In genomic region chr19:34835952-34836351, GRCh38 we compare ENCODE assay signal across 27 cellular contexts.
"Had no signal": no experiment of that assay in that cellular context is flagged by ENCODE, and none has a peak within 500 bp of the region (broad histone marks: within the 10 kb centered on the region; RNA-seq: fewer than 3 reads in every experiment).

No MANE protein-coding gene starts in this region.

- H3K36me3 ChIP-seq: stomach, suprapubic skin, thoracic aorta, thyroid gland, tibial artery, tibial nerve, transverse colon, upper lobe of left lung, upper lobe of right lung, uterus, vagina had no signal

- H3K4me3 ChIP-seq: stomach, suprapubic skin, testis, thoracic aorta, thyroid gland, tibial artery, tibial nerve, transverse colon, upper lobe of left lung, upper lobe of right lung, uterus, vagina had no signal

- FAIRE-seq: urothelium cell line had no signal

- H3K27ac ChIP-seq: stomach, suprapubic skin, testis, thoracic aorta, thyroid gland, tibial artery, tibial nerve, transverse colon, upper lobe of left lung, upper lobe of right lung, uterus, vagina had no signal

- H3K9me3 ChIP-seq: stomach, suprapubic skin, testis, thoracic aorta, thyroid gland, tibial artery, tibial nerve, transverse colon, upper lobe of left lung, upper lobe of right lung, uterus, vagina had no signal

- H3K27me3 ChIP-seq: testis, thyroid gland, tibial nerve, transverse colon, upper lobe of left lung, upper lobe of right lung, uterus, vagina had no signal

- ATAC-seq: stimulated activated effector memory CD8-positive, alpha-beta T cell treated with anti-CD3 and anti-CD28 coated beads, Interleukin-12 subunit alpha, Interleukin-12 subunit beta, amount 100 ng/mL, for 72 hours; stimulated activated memory B cell treated with anti-CD40 and anti-IgM and Interleukin-4, amounts not matched to agents 10 μg/mL and 1 μg/mL and 100 μg/mL, for 72 hours; stimulated activated naive B cell treated with anti-CD40 and anti-IgM and Interleukin-4, amounts not matched to agents 10 μg/mL and 1 μg/mL and 100 μg/mL, for 72 hours; stimulated activated naive CD8-positive, alpha-beta T cell treated with anti-CD3 and anti-CD28 coated beads, Interleukin-15, amount 100 ng/mL, for 72 hours; stimulated activated naive CD8-positive, alpha-beta T cell treated with anti-CD3 and anti-CD28 coated beads, Interleukin-15, Interleukin-2, amounts not matched to agents 100 U/mL and 50 U/mL, for 24 hours; upper lobe of right lung had no signal

- DNase-seq: stimulated activated CD4-positive, alpha-beta T cell treated with anti-CD3 and anti-CD28 coated beads, Interleukin-2, amount 100 ng/mL, for 48 hours; stimulated activated CD4-positive, alpha-beta T cell treated with anti-CD3 and anti-CD28 coated beads, Interleukin-4, amount 100 ng/mL, for 1 hour; stimulated activated CD4-positive, alpha-beta T cell treated with anti-CD3 and anti-CD28 coated beads, Interleukin-4, amount 100 ng/mL, for 24 hours; stimulated activated CD4-positive, alpha-beta T cell treated with anti-CD3 and anti-CD28 coated beads, Interleukin-4, amount 100 ng/mL, for 4 hours; stimulated activated CD8-positive, alpha-beta memory T cell treated with anti-CD3 and anti-CD28 coated beads, Interleukin-4, amount 100 ng/mL, for 48 hours; stimulated activated naive B cell treated with anti-CD40 and anti-IgM and Interleukin-4, amounts not matched to agents 10 μg/mL and 1 μg/mL and 100 μg/mL, for 72 hours; stimulated activated naive CD4-positive, alpha-beta T cell; stimulated activated naive CD4-positive, alpha-beta T cell treated with Interleukin-2 at 50 U/mL for 16 hours; stimulated activated naive CD8-positive, alpha-beta T cell treated with anti-CD3 and anti-CD28 coated beads, Interleukin-15, amount 100 ng/mL, for 72 hours; stimulated activated naive CD8-positive, alpha-beta T cell treated with anti-CD3 and anti-CD28 coated beads, Interleukin-15, Interleukin-2, amounts not matched to agents 100 U/mL and 50 U/mL, for 24 hours; substantia nigra; testis; thyroid gland; tibial artery; transverse colon; trophoblast cell; upper lobe of left lung; upper lobe of right lung; uterus had no signal

- H3K4me1 ChIP-seq: thyroid gland, uterus had no signal
